9 cellular contexts compared by ENCODE assay signal in the genomic region with DNA sequence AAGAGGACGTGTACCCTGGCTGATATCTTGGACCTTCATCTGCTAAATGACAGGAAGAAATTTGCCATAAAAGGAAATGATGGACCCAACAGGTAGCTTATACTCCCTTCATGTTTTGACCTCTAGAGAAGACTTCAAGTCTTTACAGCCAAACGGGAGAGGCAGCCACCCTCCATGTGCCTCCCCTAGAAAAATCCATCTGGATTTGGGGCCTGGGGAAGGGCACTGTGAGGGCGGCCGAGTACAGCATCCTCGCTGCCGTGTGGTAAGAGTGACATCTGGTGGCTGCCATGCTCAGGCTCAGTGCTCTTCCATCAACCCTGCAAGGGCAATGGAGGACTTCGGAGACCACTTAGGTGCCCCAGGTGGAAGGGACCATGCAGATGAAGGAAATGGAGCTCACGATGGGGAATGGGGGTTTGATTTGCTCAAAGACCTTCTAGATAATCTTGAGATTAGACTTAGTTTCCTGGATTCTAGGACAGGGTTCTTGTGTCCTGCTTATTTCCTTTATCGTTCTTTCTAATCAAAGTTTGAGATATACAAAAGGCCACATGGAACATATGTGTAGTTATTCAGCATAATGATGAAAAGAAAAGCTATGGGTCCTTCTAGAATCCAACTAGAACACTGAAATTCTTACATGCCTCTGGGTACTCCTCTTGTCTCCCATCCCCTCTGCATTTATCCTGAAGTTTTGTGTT. TPM values are rescaled to one million over a fixed set of nuclear protein-coding genes. Genes with fewer than 3 reads are reported as not detected.
A peak's percentile ranks its signal among the peaks of the same experiment; 100 is the strongest.
DNase-seq lines count a peak whose midpoint lies in the region; ATAC-seq, FAIRE-seq and TF ChIP-seq lines count a peak whose summit lies in the region.
"Had no signal": no experiment of that assay in that cellular context is flagged by ENCODE, and none has a peak within 500 bp of the region (broad histone marks: within the 10 kb centered on the region; RNA-seq: fewer than 3 reads in every experiment).

No MANE protein-coding gene starts in this region.

- H3K9me3 Mint-ChIP-seq in activated CD8-positive, alpha-beta memory T cell treated with anti-CD3 and anti-CD28 coated beads, Interleukin-2, amount 10 ng/mL, durations not matched to agents 7 days and 5 days (ENCODE audit: low read depth), result no peaks in the 10 kb centered on the region

- H3K9me3 ChIP-seq in neutrophil, result no peaks in the 10 kb centered on the region

- H3K4me3 ChIP-seq in neutrophil (ENCODE audit: low read depth in 1 of 2, low read length in 1 of 2), result no peak overlapping the region

- H3K4me1 Mint-ChIP-seq in activated CD8-positive, alpha-beta memory T cell treated with anti-CD3 and anti-CD28 coated beads, Interleukin-2, amount 10 ng/mL, durations not matched to agents 7 days and 5 days, result peaks cover 4% of the 10 kb centered on the region

- no peaks in the 10 kb centered on the region for H3K36me3 Mint-ChIP-seq in activated CD8-positive, alpha-beta memory T cell treated with anti-CD3 and anti-CD28 coated beads, Interleukin-2, amount 10 ng/mL, durations not matched to agents 7 days and 5 days

- peak; percentile 34 for TF ChIP-seq CTCF in neutrophil (IDR thresholded peaks at IDR 0.05)

- H3K4me1 ChIP-seq in neutrophil (ENCODE audit: control insufficient read depth in 1 of 2, insufficient read depth in 1 of 2, low read depth in 1 of 2, low read length in 1 of 2), result no peaks in the 10 kb centered on the region

- peak; percentile 61 for ATAC-seq in activated CD8-positive, alpha-beta memory T cell treated with anti-CD3 and anti-CD28 coated beads, Interleukin-2, amount 10 ng/mL, durations not matched to agents 7 days and 5 days
- ATAC-seq in HG02970 (IDR thresholded peaks at IDR 0.05; ENCODE audit: low FRiP score, unreplicated experiment) (no peak), HG03135 (IDR thresholded peaks at IDR 0.05; ENCODE audit: unreplicated experiment) (no peak)

- H3K4me3 Mint-ChIP-seq in activated CD8-positive, alpha-beta memory T cell treated with anti-CD3 and anti-CD28 coated beads, Interleukin-2, amount 10 ng/mL, durations not matched to agents 7 days and 5 days, result no peak overlapping the region

- H3K27me3 Mint-ChIP-seq in activated CD8-positive, alpha-beta memory T cell treated with anti-CD3 and anti-CD28 coated beads, Interleukin-2, amount 10 ng/mL, durations not matched to agents 7 days and 5 days, result peaks cover 60% of the 10 kb centered on the region

- no peak for FAIRE-seq in GM19239 (lab: Jason Lieb, UNC)

- peaks cover 88% of the 10 kb centered on the region for H3K36me3 ChIP-seq in neutrophil

- peak overlapping the region; percentile 16 for H3K27ac ChIP-seq in neutrophil

- peak; percentile 89 for DNase-seq in AG20443 (ENCODE audit: low spot score)
- DNase-seq in GM19239 (ENCODE audit: insufficient read length, low spot score), result peak; percentile 31
- DNase-seq in NCI-H2227 treated with DMSO at 0.1 percent for 48 hours (lab: John Stamatoyannopoulos, UW), result peak; percentile 0
- DNase-seq in activated CD8-positive, alpha-beta memory T cell treated with anti-CD3 and anti-CD28 coated beads, Interleukin-2, amount 10 ng/mL, durations not matched to agents 7 days and 5 days, result no peak
- peak; percentile 37 for DNase-seq in fibroblast of the conjunctiva (ENCODE audit: low read depth)

- CTCF ChIA-PET in activated CD8-positive, alpha-beta memory T cell treated with anti-CD3 and anti-CD28 coated beads, Interleukin-2, amount 10 ng/mL, durations not matched to agents 7 days and 5 days (lab: Charles Lee), result interaction anchor here (0.7 to 1.6 kb wide), 10 partner anchors 8 to 450 kb away, joined by 3 to 6 read pairs (median 3); no protein-coding TSS in a partner anchor

- no peak overlapping the region for H3K27ac Mint-ChIP-seq in activated CD8-positive, alpha-beta memory T cell treated with anti-CD3 and anti-CD28 coated beads, Interleukin-2, amount 10 ng/mL, durations not matched to agents 7 days and 5 days

- H3K27me3 ChIP-seq in neutrophil, result peaks cover 18% of the 10 kb centered on the region

RNA-seq across cellular contexts. Expression of a gene that starts 44.4 kb away (rescaled TPM):
- not detected for total RNA-seq in activated CD8-positive, alpha-beta memory T cell treated with anti-CD3 and anti-CD28 coated beads, Interleukin-2, amount 10 ng/mL, durations not matched to agents 7 days and 5 days
- total RNA-seq: glomerular endothelial cell had no signal
